30 cellular contexts compared by ENCODE assay signal in the genomic region with DNA sequence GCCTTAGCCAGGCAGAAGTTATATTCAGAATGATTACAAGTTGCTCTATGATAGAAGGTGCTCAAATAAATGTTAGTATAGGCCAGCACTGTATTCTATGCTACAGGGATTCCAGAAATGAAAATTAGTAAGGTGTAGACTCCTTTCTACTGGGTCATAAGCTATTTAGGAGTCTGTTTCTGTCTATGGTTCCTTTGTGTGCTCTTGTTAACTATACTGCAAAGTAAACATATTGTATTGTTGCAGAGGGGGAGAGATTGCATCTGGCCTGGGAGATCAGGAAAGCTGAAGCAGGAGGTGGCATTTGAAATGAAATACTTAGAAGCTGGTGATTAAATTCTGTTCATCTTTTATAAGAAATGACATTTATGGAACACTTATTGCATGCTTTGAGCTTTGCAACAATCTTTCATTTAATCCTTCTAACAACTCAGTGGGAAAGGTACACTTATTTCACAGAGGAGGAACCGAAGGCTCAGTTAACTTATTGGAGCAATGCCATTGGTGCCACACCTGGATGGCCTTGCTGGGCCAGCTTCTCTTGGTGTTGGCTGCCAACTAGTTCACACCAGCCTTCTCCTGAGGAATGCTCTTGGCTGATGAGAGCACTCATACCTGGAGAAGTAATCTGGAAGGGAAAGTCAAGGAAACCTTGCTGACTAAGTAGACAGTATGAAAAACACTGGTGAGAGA. TPM values are rescaled to one million over a fixed set of nuclear protein-coding genes. Genes with fewer than 3 reads are reported as not detected.
DNase-seq lines count a peak whose midpoint lies in the region; ATAC-seq, FAIRE-seq and TF ChIP-seq lines count a peak whose summit lies in the region.
"Had no signal": no experiment of that assay in that cellular context is flagged by ENCODE, and none has a peak within 500 bp of the region (broad histone marks: within the 10 kb centered on the region; RNA-seq: fewer than 3 reads in every experiment).

No MANE protein-coding gene starts in this region.

- no peak overlapping the region for H3K27ac ChIP-seq in PC-3 (ENCODE audit: low read length)
- no peak overlapping the region for H3K27ac ChIP-seq in pancreas
- no peak overlapping the region for H3K27ac ChIP-seq in tibial artery
- H3K27ac ChIP-seq: right lobe of liver, tibial nerve had no signal

- H3K9me2 ChIP-seq in PC-3 (replicated peaks; ENCODE audit: low read length), result no peaks in the 10 kb centered on the region

- H3K9ac ChIP-seq in PC-3 (ENCODE audit: low read length), result no peak overlapping the region

- H3K9me3 ChIP-seq in PC-3 (ENCODE audit: low read length), result no peaks in the 10 kb centered on the region
- no peaks in the 10 kb centered on the region for H3K9me3 ChIP-seq in pancreas
- H3K9me3 ChIP-seq in tibial artery, result no peaks in the 10 kb centered on the region
- H3K9me3 ChIP-seq: right lobe of liver, tibial nerve had no signal

- no peaks in the 10 kb centered on the region for H3K79me2 ChIP-seq in PC-3 (ENCODE audit: low read length)

- BruUV-seq in PC-3 (replicated peaks; lab: Mats Ljungman, UMichigan), result no TSS peak

- no peak overlapping the region for H3K4me2 ChIP-seq in PC-3 (ENCODE audit: low read length)
- H3K4me2 ChIP-seq: GM23338 had no signal

- peak; percentile 14 for DNase-seq in NCI-H146 (lab: John Stamatoyannopoulos, UW)
- no peak for DNase-seq in PC-3
- peak; percentile 69 for DNase-seq in kidney tubule cell (ENCODE audit: low spot score)
- peak in 2 of 6 donors; percentile 10 to 37 for DNase-seq in pancreas
- no peak for DNase-seq in H4 (ENCODE audit: low spot score)
- DNase-seq in DMS153 treated with DMSO at 0.1 percent for 48 hours (lab: John Stamatoyannopoulos, UW; ENCODE audit: unreplicated experiment), result no peak
- DNase-seq in tibial artery, result no peak
- no peak for DNase-seq in SHP77 treated with DMSO at 0.1 percent for 48 hours (lab: John Stamatoyannopoulos, UW)
- DNase-seq: ACHN; activated CD4-positive, alpha-beta T cell treated with anti-CD3 and anti-CD28 coated beads, Interleukin-2, amount 50 U/mL, for 4 hours; activated CD8-positive, alpha-beta memory T cell treated with anti-CD3 and anti-CD28 coated beads, Interleukin-2, amount 10 ng/mL, durations not matched to agents 7 days and 5 days; activated naive CD8-positive, alpha-beta T cell treated with anti-CD3 and anti-CD28 coated beads, Interleukin-2, amount 50 U/mL, for 24 hours; activated T-cell treated with anti-CD3 and anti-CD28 coated beads, Interleukin-2, amount 50 U/mL, for 4 hours; CD4-positive, alpha-beta memory T cell; cortex of kidney; effector memory CD8-positive, alpha-beta T cell; foreskin fibroblast; kidney glomerular epithelial cell; NCI-H187; NCI-H226; NCI-H82; right lobe of liver; stimulated activated CD4-positive, alpha-beta T cell treated with anti-CD3 and anti-CD28 coated beads, Interleukin-2, amount 100 ng/mL, for 48 hours; stimulated activated naive CD8-positive, alpha-beta T cell treated with anti-CD3 and anti-CD28 coated beads, Interleukin-15, amount 100 ng/mL, for 72 hours; T-helper 2 cell had no signal

- WGBS in pancreas, 2 donors, result 29 to 32% methylated on average over 1 of the region's 1 CpG

- H3K4me3 ChIP-seq in PC-3 (ENCODE audit: low read length), result no peak overlapping the region
- no peak overlapping the region for H3K4me3 ChIP-seq in pancreas
- H3K4me3 ChIP-seq in tibial artery, result no peak overlapping the region
- H3K4me3 ChIP-seq: GM23338, right lobe of liver, tibial nerve had no signal

- no peaks in the 10 kb centered on the region for H3K27me3 ChIP-seq in PC-3 (ENCODE audit: low read length)
- H3K27me3 ChIP-seq in pancreas, result no peaks in the 10 kb centered on the region
- H3K27me3 ChIP-seq in tibial artery, result no peaks in the 10 kb centered on the region
- H3K27me3 ChIP-seq: right lobe of liver, tibial nerve had no signal

- no peak for FAIRE-seq in pancreas (lab: Jason Lieb, UNC)
- FAIRE-seq: astrocyte, D721Med had no signal

- ATAC-seq in PC-3 (peak; percentile 49), pancreas (peak; percentile 58 to 86 (median 68))
- ATAC-seq: activated CD8-positive, alpha-beta memory T cell treated with anti-CD3 and anti-CD28 coated beads, Interleukin-2, amount 10 ng/mL, durations not matched to agents 7 days and 5 days; activated naive CD8-positive, alpha-beta T cell treated with anti-CD3 and anti-CD28 coated beads, Interleukin-2, amount 50 U/mL, for 24 hours; activated T-cell treated with anti-CD3 and anti-CD28 coated beads, Interleukin-2, amount 50 U/mL, for 4 hours; effector memory CD8-positive, alpha-beta T cell; GM23338; right lobe of liver; SK-N-SH treated with all-trans-retinoic acid at 6 μM for 48 hours; stimulated activated naive CD8-positive, alpha-beta T cell treated with anti-CD3 and anti-CD28 coated beads, Interleukin-15, amount 100 ng/mL, for 72 hours had no signal

- no peaks in the 10 kb centered on the region for H3F3A ChIP-seq in PC-3 (ENCODE audit: low read length, unreplicated experiment)

- H2AFZ ChIP-seq in PC-3 (ENCODE audit: low read length), result no peak overlapping the region
- H2AFZ ChIP-seq: GM23338 had no signal

- CTCF ChIA-PET in PC-3 (lab: Charles Lee), result no interaction called here

- TF ChIP-seq CTCF in PC-3 (conservative IDR thresholded peaks at IDR 0.05; ENCODE audit: low read depth, low read length) (no peak), pancreas (IDR thresholded peaks at IDR 0.05) (no peak), tibial artery (IDR thresholded peaks at IDR 0.05) (no peak)

- H4K20me1 ChIP-seq in PC-3 (ENCODE audit: low read length), result no peaks in the 10 kb centered on the region

- POLR2A ChIA-PET in PC-3 (lab: Charles Lee; ENCODE audit: unreplicated experiment), result no interaction called here

- H3K4me1 ChIP-seq in PC-3 (ENCODE audit: insufficient read depth, low read length) (no peaks in the 10 kb centered on the region), pancreas (peaks cover 0 to 7% (median 0%) of the 10 kb centered on the region in 3 donors), tibial artery (peaks cover 0 to 20% (median 14%) of the 10 kb centered on the region in 4 donors)
- H3K4me1 ChIP-seq: right lobe of liver had no signal

- H3K36me3 ChIP-seq in PC-3 (ENCODE audit: low read depth, low read length), result no peaks in the 10 kb centered on the region
- no peaks in the 10 kb centered on the region for H3K36me3 ChIP-seq in pancreas
- no peaks in the 10 kb centered on the region for H3K36me3 ChIP-seq in tibial artery
- H3K36me3 ChIP-seq: right lobe of liver had no signal

- intact Hi-C loops in PC-3 (cut with micrococcal nuclease) (no loop called here), pancreas (cut with DNase I) (no loop called here), tibial artery (cut with DNase I; ENCODE audit: low total_unique reads) (no loop called here)

RNA-seq across cellular contexts. Expression of a gene that starts 39.1 kb away (rescaled TPM):
- 27.1 and 29.5 TPM in 2 replicates for total RNA-seq in PC-3 (2014; rRNA removed)
- total RNA-seq in pancreas, result 10 to 100 TPM in 5 of 6 donors, 1 to 10 TPM in 1; 8.5 to 14.1 (median 11.6) TPM
- polyA plus RNA-seq in pancreas, result 10 to 100 TPM in 1 of 2 donors, 1 to 10 TPM in 1; 8.4 to 10.4 TPM
- total RNA-seq in H4 (2014; rRNA removed; shearing (Covaris generic)), result 10.8 and 18.4 TPM in 2 replicates

Comparison
In these comparisons a context has a peak if more than half of its experiments do, and no peak if none do; other contexts are left out.
1. DNase-seq: peak in NCI-H146 (single experiment) and kidney tubule cell (single experiment); none in PC-3 (single experiment), H4 (single experiment), DMS153 treated with DMSO at 0.1 percent for 48 hours (single experiment), tibial artery (0 of 2) and SHP77 treated with DMSO at 0.1 percent for 48 hours (single experiment).